8 cellular contexts compared by ENCODE assay signal in genomic region chr18:59847491-59847846, GRCh38. TPM values are rescaled to one million over a fixed set of nuclear protein-coding genes. Genes with fewer than 3 reads are reported as not detected.
DNase-seq lines count a peak whose midpoint lies in the region; ATAC-seq lines count a peak whose summit lies in the region.
"Not testable (repeated sequence)": the region's sequence is repeated elsewhere in the genome, so short reads cannot be mapped to it uniquely, and the experiment has no call there.

No MANE protein-coding gene starts in this region.

- not testable (repeated sequence) for H3K9me3 ChIP-seq in T-helper 17 cell (ENCODE audit: control insufficient read depth, low read length, poor library complexity, severe bottlenecking)

- H3K9me3 Mint-ChIP-seq in activated naive CD8-positive, alpha-beta T cell treated with anti-CD3 and anti-CD28 coated beads for 36 hours, result not testable (repeated sequence)

- not testable (repeated sequence) for H3K36me3 Mint-ChIP-seq in T-helper 17 cell (ENCODE audit: low read depth); activated naive CD8-positive, alpha-beta T cell treated with anti-CD3 and anti-CD28 coated beads for 36 hours

- H3K27ac Mint-ChIP-seq in T-helper 17 cell, result peak overlapping the region; percentile 27
- H3K27ac Mint-ChIP-seq in activated naive CD8-positive, alpha-beta T cell treated with anti-CD3 and anti-CD28 coated beads for 36 hours, result peak overlapping the region; percentile 82

- ATAC-seq in GM18511 (IDR thresholded peaks at IDR 0.05; ENCODE audit: unreplicated experiment), result peak; percentile 39
- peak; percentile 30 for ATAC-seq in GM19438 (IDR thresholded peaks at IDR 0.05; ENCODE audit: low read depth, unreplicated experiment)
- ATAC-seq in GM21825 (IDR thresholded peaks at IDR 0.05; ENCODE audit: unreplicated experiment), result peak; percentile 15
- peak; percentile 16 for ATAC-seq in HG02970 (IDR thresholded peaks at IDR 0.05; ENCODE audit: low FRiP score, unreplicated experiment)
- peak; percentile 21 for ATAC-seq in HG03442 (IDR thresholded peaks at IDR 0.05; ENCODE audit: unreplicated experiment)
- ATAC-seq in T-helper 17 cell, result not testable (repeated sequence)

- not testable (repeated sequence) for H3K27me3 Mint-ChIP-seq in T-helper 17 cell; activated naive CD8-positive, alpha-beta T cell treated with anti-CD3 and anti-CD28 coated beads for 36 hours

- H3K4me1 Mint-ChIP-seq in T-helper 17 cell, result not testable (repeated sequence)
- H3K4me1 Mint-ChIP-seq in activated naive CD8-positive, alpha-beta T cell treated with anti-CD3 and anti-CD28 coated beads for 36 hours, result peaks cover 15% of the 10 kb centered on the region

- not testable (repeated sequence) for DNase-seq in T-helper 17 cell; activated naive CD8-positive, alpha-beta T cell treated with anti-CD3 and anti-CD28 coated beads for 36 hours
- DNase-seq in stimulated activated CD4-positive, alpha-beta T cell treated with anti-CD3 and anti-CD28 coated beads, Interleukin-15, amount 100 ng/mL, for 24 hours, result peak; percentile 5

- not testable (repeated sequence) for H3K4me3 Mint-ChIP-seq in T-helper 17 cell; activated naive CD8-positive, alpha-beta T cell treated with anti-CD3 and anti-CD28 coated beads for 36 hours

RNA-seq across cellular contexts. Expression of gene PMAIP1, which starts 52.3 kb away (rescaled TPM):
- 100 to 1,000 TPM; 111 to 139 TPM for total RNA-seq in T-helper 17 cell
- 10 to 100 TPM; 82.0 to 83.4 TPM for total RNA-seq in activated naive CD8-positive, alpha-beta T cell treated with anti-CD3 and anti-CD28 coated beads for 36 hours
